In the genomic region with DNA sequence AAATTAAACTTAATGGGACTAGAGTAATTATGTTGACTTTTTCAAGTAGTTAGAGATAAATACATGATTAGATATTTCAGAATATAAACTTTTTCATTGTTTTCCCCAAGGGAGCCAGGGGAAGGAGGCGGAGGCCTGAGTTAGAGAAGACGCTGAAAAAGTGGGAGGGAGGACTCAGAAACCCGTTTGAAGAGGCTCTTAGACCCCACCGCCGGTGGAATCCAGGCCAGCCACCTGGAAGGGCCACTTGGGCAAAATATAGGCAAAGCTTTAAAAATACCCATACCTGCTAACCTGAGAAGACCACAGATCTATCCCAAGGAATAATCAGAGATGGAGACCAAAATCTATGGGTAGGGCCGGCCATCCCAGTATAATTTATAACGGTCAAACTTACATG, we compare ENCODE assay signal across 29 cellular contexts.
DNase-seq lines count a peak whose midpoint lies in the region; ATAC-seq, FAIRE-seq and TF ChIP-seq lines count a peak whose summit lies in the region.
"Had no signal": no experiment of that assay in that cellular context is flagged by ENCODE, and none has a peak within 500 bp of the region (broad histone marks: within the 10 kb centered on the region; RNA-seq: fewer than 3 reads in every experiment).

No MANE protein-coding gene starts in this region.

- no peaks in the 10 kb centered on the region for H3K79me1 ChIP-seq in H1 (ENCODE audit: low read depth, low read length)

- TF ChIP-seq CTCF in H1 (IDR thresholded peaks at IDR 0.05; ENCODE audit: control extremely low read depth in 1 of 3, insufficient read depth in 1 of 3, low read depth in 1 of 3, low read length in 3 of 3) = no peak
- no peak for TF ChIP-seq CTCF in nephron progenitor cell (IDR thresholded peaks at IDR 0.05)

- H3K56ac ChIP-seq in H1 (replicated peaks; ENCODE audit: insufficient read length, low read depth, low read length) = no peak overlapping the region

- POLR2A ChIA-PET in H1 (lab: Charles Lee; ENCODE audit: partially characterized antibody) = no interaction called here

- H2BK5ac ChIP-seq in H1 (ENCODE audit: low read depth, low read length) = no peak overlapping the region

- no peak overlapping the region for H3K14ac ChIP-seq in H1 (ENCODE audit: insufficient read length)

- H3K23me2 ChIP-seq in H1 (ENCODE audit: low read depth, low read length) = no peaks in the 10 kb centered on the region; the same call in 1 of the 2 replicates

- H2AFZ ChIP-seq in H1 (ENCODE audit: low read length) = no peak overlapping the region

- peaks cover 35% of the 10 kb centered on the region for H3K4me1 Mint-ChIP-seq in nephron progenitor cell
- H3K4me1 Mint-ChIP-seq: activated CD4-positive, alpha-beta T cell treated with anti-CD3 and anti-CD28 coated beads for 36 hours; CD14-positive monocyte had no signal

- H3K27me3 ChIP-seq in BLaER1 treated with 17β-estradiol and CSF1 and Interleukin-3, amounts not matched to agents 10 nM and 100 nM = peaks cover 26 to 35% (median 29%) of the 10 kb centered on the region in 11 experiments
- H3K27me3 ChIP-seq in HUES48 (ENCODE audit: control insufficient read depth, insufficient read depth, low read length) = no peaks in the 10 kb centered on the region
- H3K27me3 ChIP-seq in H1 (replicated peaks in 1 of 4; ENCODE audit: control insufficient read depth in 3 of 4, extremely low read depth in 1 of 4, insufficient read depth in 3 of 4, low read length in 3 of 4) = peaks cover 0 to 5% (median 0%) of the 10 kb centered on the region in 4 experiments; a peak in 2 of 7 replicates

- no peaks in the 10 kb centered on the region for H3K79me2 ChIP-seq in H1 (ENCODE audit: control insufficient read depth in 1 of 2, insufficient read depth in 2 of 2, low read length in 2 of 2)

- H2BK15ac ChIP-seq in H1 (ENCODE audit: low read length) = no peak overlapping the region

- peaks cover 0 to 11% (median 0%) of the 10 kb centered on the region in 11 experiments; a peak in 1 of 22 replicates for H3K9me3 ChIP-seq in BLaER1 treated with 17β-estradiol and CSF1 and Interleukin-3, amounts not matched to agents 10 nM and 100 nM (replicated peaks in 1 of 11)
- no peaks in the 10 kb centered on the region for H3K9me3 ChIP-seq in HUES48 (ENCODE audit: control insufficient read depth, insufficient read depth, low read length)
- no peaks in the 10 kb centered on the region for H3K9me3 ChIP-seq in H1 (ENCODE audit: insufficient read depth in 2 of 2, low read depth in 1 of 2, low read length in 1 of 2)

- CTCF ChIA-PET in H1 (lab: Charles Lee; ENCODE audit: partially characterized antibody) = interaction anchor here (0.8 to 1.1 kb wide), 3 partner anchors 11 to 239 kb away, joined by 3 read pairs; no protein-coding TSS in a partner anchor

- intact Hi-C loops in posterior cingulate gyrus (cut with DNase I) = no loop called here

- H3K18ac ChIP-seq in H1 (ENCODE audit: extremely low read depth, low read length) = no peak overlapping the region

- no peak overlapping the region for H2BK120ac ChIP-seq in H1 (replicated peaks; ENCODE audit: low read depth, low read length)

- no peak overlapping the region for H2BK12ac ChIP-seq in H1 (ENCODE audit: low read depth, low read length)

- H3K9ac ChIP-seq in BLaER1 treated with 17β-estradiol and CSF1 and Interleukin-3, amounts not matched to agents 10 nM and 100 nM = no peak overlapping the region
- H3K9ac ChIP-seq in HUES48 (ENCODE audit: low read depth, low read length) (no peak overlapping the region), H1 (replicated peaks in 1 of 4; ENCODE audit: extremely low read depth in 1 of 4, low read depth in 3 of 4, low read length in 3 of 4) (no peak overlapping the region)

- H4K91ac ChIP-seq in H1 (replicated peaks; ENCODE audit: insufficient read length, low read length) = no peak overlapping the region

- no peak for ATAC-seq in GM18861 (IDR thresholded peaks at IDR 0.05; ENCODE audit: unreplicated experiment)
- ATAC-seq: activated CD4-positive, alpha-beta T cell treated with anti-CD3 and anti-CD28 coated beads for 36 hours; activated CD8-positive, alpha-beta T cell treated with anti-CD3 and anti-CD28 coated beads, Interleukin-2, amount 10 ng/mL, durations not matched to agents 7 days and 5 days; activated naive CD4-positive, alpha-beta T cell treated with anti-CD3 and anti-CD28 coated beads, Interleukin-2, amount 50 U/mL, for 72 hours had no signal

- no peaks in the 10 kb centered on the region for H3K9me3 Mint-ChIP-seq in nephron progenitor cell
- H3K9me3 Mint-ChIP-seq: activated T-helper 2 cell treated with anti-CD3 and anti-CD28 coated beads, Interferon-gamma antibody, Interleukin-2, Interleukin-4, amounts not matched to agents 10 μg/mL and 5 μg/mL and 100 μg/mL, durations not matched to agents 14 hours and 24 hours and 36 hours had no signal

- H2AK5ac ChIP-seq in H1 (ENCODE audit: low read depth, low read length) = no peak overlapping the region

- no peak for TF ChIP-seq RAD21 in H1 (IDR thresholded peaks at IDR 0.05 in 1 of 2, conservative IDR thresholded peaks at IDR 0.05 in 1 of 2; ENCODE audit: low read depth in 2 of 2, low read length in 2 of 2)

- no peak overlapping the region for H3K27ac ChIP-seq in BLaER1 treated with 17β-estradiol and CSF1 and Interleukin-3, amounts not matched to agents 10 nM and 100 nM
- no peak overlapping the region for H3K27ac ChIP-seq in HUES48 (ENCODE audit: low read depth, low read length)
- no peak overlapping the region for H3K27ac ChIP-seq in H1 (ENCODE audit: low read depth, low read length)
- H3K27ac ChIP-seq: brain microvascular endothelial cell, epithelial cell of prostate, left ventricle myocardium inferior, SJCRH30, tibial nerve had no signal

- peak overlapping the region; percentile 69 for H3K4me3 Mint-ChIP-seq in nephron progenitor cell
- H3K4me3 Mint-ChIP-seq: activated CD4-positive, alpha-beta T cell treated with anti-CD3 and anti-CD28 coated beads for 36 hours; activated CD8-positive, alpha-beta T cell treated with anti-CD3 and anti-CD28 coated beads, Interleukin-2, amount 10 ng/mL, durations not matched to agents 7 days and 5 days had no signal

- no peaks in the 10 kb centered on the region; a peak in 1 of 22 replicates for H4K20me1 ChIP-seq in BLaER1 treated with 17β-estradiol and CSF1 and Interleukin-3, amounts not matched to agents 10 nM and 100 nM
- H4K20me1 ChIP-seq in H1 (replicated peaks in 1 of 2; ENCODE audit: control insufficient read depth in 1 of 2, insufficient read depth in 2 of 2, low read length in 2 of 2) = no peaks in the 10 kb centered on the region

- H3K27ac Mint-ChIP-seq in nephron progenitor cell = no peak overlapping the region
- H3K27ac Mint-ChIP-seq: activated CD4-positive, alpha-beta T cell treated with anti-CD3 and anti-CD28 coated beads for 36 hours; activated CD8-positive, alpha-beta T cell treated with anti-CD3 and anti-CD28 coated beads, Interleukin-2, amount 10 ng/mL, durations not matched to agents 7 days and 5 days; activated naive CD4-positive, alpha-beta T cell treated with anti-CD3 and anti-CD28 coated beads, Interleukin-2, amount 50 U/mL, for 72 hours; activated T-helper 2 cell treated with anti-CD3 and anti-CD28 coated beads, Interferon-gamma antibody, Interleukin-2, Interleukin-4, amounts not matched to agents 10 μg/mL and 5 μg/mL and 100 μg/mL, durations not matched to agents 14 hours and 24 hours and 36 hours; CD14-positive monocyte had no signal

- H3K4ac ChIP-seq in H1 (replicated peaks; ENCODE audit: insufficient read length, low read depth, low read length) = no peak overlapping the region

- no peak overlapping the region for H4K8ac ChIP-seq in H1 (ENCODE audit: extremely low read depth, insufficient read depth, low read length)

- TF ChIP-seq EP300 in H1 (IDR thresholded peaks at IDR 0.05; ENCODE audit: borderline replicate concordance in 1 of 2, low read depth in 2 of 2, low read length in 2 of 2) = no peak

- peak overlapping the region in 4 of 10 experiments; percentile 29 to 56 (median 42); a peak in 3 of 20 replicates for H3K4me3 ChIP-seq in BLaER1 treated with 17β-estradiol and CSF1 and Interleukin-3, amounts not matched to agents 10 nM and 100 nM
- peak overlapping the region; percentile 52 for H3K4me3 ChIP-seq in HUES48 (ENCODE audit: low read depth, low read length)
- H3K4me3 ChIP-seq in H1 (ENCODE audit: extremely low read depth in 1 of 4, insufficient read depth in 2 of 4, low read depth in 3 of 4, low read length in 4 of 4) = peak overlapping the region; percentile 26 to 58 (median 40); a peak in 6 of 8 replicates
- H3K4me3 ChIP-seq: left ventricle myocardium inferior, SJCRH30, tibial nerve had no signal

- H3K27me3 Mint-ChIP-seq in nephron progenitor cell (ENCODE audit: low read depth, poor library complexity) = peaks cover 22% of the 10 kb centered on the region

- peaks cover 12 to 21% (median 18%) of the 10 kb centered on the region in 10 experiments; a peak in 19 of 20 replicates for H3K4me1 ChIP-seq in BLaER1 treated with 17β-estradiol and CSF1 and Interleukin-3, amounts not matched to agents 10 nM and 100 nM
- H3K4me1 ChIP-seq in HUES48 (ENCODE audit: control insufficient read depth, insufficient read depth, low read length) (peaks cover 9% of the 10 kb centered on the region), H1 (replicated peaks in 1 of 4; ENCODE audit: control insufficient read depth in 3 of 4, insufficient read depth in 4 of 4, low read length in 3 of 4) (peaks cover 0 to 12% (median 4%) of the 10 kb centered on the region in 4 experiments; a peak in 3 of 7 replicates)
- H3K4me1 ChIP-seq: left ventricle myocardium inferior, SJCRH30, tibial nerve had no signal

- no peak overlapping the region for H2BK20ac ChIP-seq in H1 (ENCODE audit: low read length)

- H4K5ac ChIP-seq in H1 (ENCODE audit: insufficient read length, low read depth, low read length) = no peak overlapping the region

- H3K36me3 ChIP-seq in BLaER1 treated with 17β-estradiol and CSF1 and Interleukin-3, amounts not matched to agents 10 nM and 100 nM = no peaks in the 10 kb centered on the region
- H3K36me3 ChIP-seq in HUES48 (ENCODE audit: control insufficient read depth, insufficient read depth, low read length) (no peaks in the 10 kb centered on the region), H1 (ENCODE audit: control insufficient read depth in 2 of 4, insufficient read depth in 4 of 4, low read length in 3 of 4) (no peaks in the 10 kb centered on the region)
- H3K36me3 ChIP-seq: brain microvascular endothelial cell, left ventricle myocardium inferior, SJCRH30, tibial nerve had no signal

- DNase-seq in H1 (ENCODE audit: low read depth in 1 of 2, low spot score in 2 of 2) (no peak), nephron progenitor cell (no peak), NCI-H1092 treated with DMSO at 0.1 percent for 48 hours (lab: John Stamatoyannopoulos, UW) (no peak), GOT3 (lab: John Stamatoyannopoulos, UW) (no peak), posterior cingulate gyrus (no peak)
- DNase-seq: activated CD4-positive, alpha-beta T cell treated with anti-CD3 and anti-CD28 coated beads for 36 hours; activated CD8-positive, alpha-beta T cell treated with anti-CD3 and anti-CD28 coated beads, Interleukin-2, amount 10 ng/mL, durations not matched to agents 7 days and 5 days; activated T-cell treated with anti-CD3 and anti-CD28 coated beads for 4 hours; amygdala; brain microvascular endothelial cell; DND-41; effector CD4-positive, alpha-beta T cell; KG1; left ventricle myocardium inferior; mesenchymal stem cell; NCI-H82; SJCRH30; stimulated activated CD4-positive, alpha-beta T cell treated with anti-CD3 and anti-CD28 coated beads, Interleukin-4, amount 100 ng/mL, for 24 hours; SW 1271 had no signal

- no peaks in the 10 kb centered on the region for H3K36me3 Mint-ChIP-seq in nephron progenitor cell (ENCODE audit: low read depth)
- H3K36me3 Mint-ChIP-seq: activated naive CD4-positive, alpha-beta T cell treated with anti-CD3 and anti-CD28 coated beads, Interleukin-2, amount 50 U/mL, for 72 hours; CD14-positive monocyte had no signal

- 44% methylated on average over 7 of the region's 7 CpGs; no CpG with 5 or more reads in 1 of the 2 experiments for WGBS in H1 (ENCODE audit: extremely low coverage in 1 of 2, insufficient coverage in 1 of 2, insufficient read length in 1 of 2, insufficient replicate concordance in 2 of 2, low coverage in 1 of 2, low lambda C conversion rate in 2 of 2, missing lambda C conversion rate in 1 of 2), 2 experiments

- peak overlapping the region; percentile 74 to 84 (median 80) for H3K4me2 ChIP-seq in BLaER1 treated with 17β-estradiol and CSF1 and Interleukin-3, amounts not matched to agents 10 nM and 100 nM
- peak overlapping the region; percentile 49 to 71 for H3K4me2 ChIP-seq in H1 (ENCODE audit: insufficient read depth in 1 of 2, low read depth in 2 of 2, low read length in 2 of 2)

- no peak overlapping the region for H3K23ac ChIP-seq in H1 (ENCODE audit: insufficient read length)

- TF ChIP-seq POLR2A in H1 (IDR thresholded peaks at IDR 0.05; ENCODE audit: control extremely low read depth in 1 of 2, low read depth in 2 of 2, low read length in 2 of 2) = no peak

- FAIRE-seq in H1 (lab: Jason Lieb, UNC) = no peak
- FAIRE-seq: HTR-8/SVneo, keratinocyte had no signal
